8 cellular contexts compared by ENCODE assay signal in the genomic region with DNA sequence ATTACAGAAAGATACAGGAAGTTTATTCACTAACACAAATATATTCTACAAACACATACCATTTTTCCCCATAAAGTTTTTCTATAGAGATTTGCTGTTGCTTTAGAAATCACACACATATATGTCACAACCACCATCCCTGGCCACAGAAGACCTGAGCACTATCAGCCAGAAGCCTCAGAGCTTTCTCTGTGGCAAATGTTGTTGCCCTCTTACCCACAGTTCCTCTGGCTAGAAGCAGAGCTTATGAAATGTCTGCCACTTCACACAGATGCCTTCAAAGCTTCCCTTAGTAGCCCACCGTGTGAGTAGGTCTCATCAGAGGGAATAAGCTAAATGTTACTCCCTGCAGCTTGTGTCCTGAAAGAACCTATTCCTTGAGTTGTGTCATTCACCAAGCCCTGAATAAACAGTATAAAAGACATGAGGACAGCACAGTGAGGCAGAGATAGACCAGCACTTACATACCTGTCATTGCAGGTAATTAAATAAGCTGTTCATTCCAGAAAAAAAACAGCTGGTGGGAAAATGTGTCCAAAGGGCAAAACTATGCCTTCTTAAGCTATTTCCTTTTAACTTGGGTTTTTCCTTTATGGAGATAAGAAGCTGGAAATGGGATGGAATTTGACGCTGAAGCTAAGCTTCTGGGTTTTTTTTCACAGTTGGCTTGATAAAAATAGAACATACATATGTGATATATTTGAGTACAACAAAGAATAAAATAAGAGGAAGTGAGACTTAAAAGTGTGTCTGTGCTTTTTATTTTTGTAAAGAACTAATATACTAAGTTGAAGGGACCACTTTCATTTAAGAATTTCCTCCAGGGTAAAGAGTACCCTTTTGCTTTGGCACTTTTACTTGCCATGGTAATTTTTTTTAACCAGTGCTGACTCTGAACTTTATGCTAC.
A peak's percentile ranks its signal among the peaks of the same experiment; 100 is the strongest.
DNase-seq lines count a peak whose midpoint lies in the region; ATAC-seq and TF ChIP-seq lines count a peak whose summit lies in the region.

No MANE protein-coding gene starts in this region.

- no peak overlapping the region for H3K27ac Mint-ChIP-seq in mesothelial cell of epicardium

- intact Hi-C loops in lower lobe of right lung (cut with DNase I), result no loop called here

- TF ChIP-seq CTCF in RWPE1 (conservative IDR thresholded peaks at IDR 0.05; ENCODE audit: low read depth) (no peak), mesothelial cell of epicardium (IDR thresholded peaks at IDR 0.05; ENCODE audit: unreplicated experiment) (no peak), foreskin keratinocyte (conservative IDR thresholded peaks at IDR 0.05) (no peak), lower lobe of right lung (IDR thresholded peaks at IDR 0.05) (no peak)

- DNase-seq in inferior parietal cortex (ENCODE audit: extremely low spot score), result peak; percentile 43
- DNase-seq in RWPE1 (ENCODE audit: low spot score), result no peak
- no peak for DNase-seq in mesothelial cell of epicardium (ENCODE audit: low spot score in 2 of 2, unreplicated experiment in 2 of 2)
- no peak for DNase-seq in foreskin keratinocyte
- DNase-seq in lower lobe of right lung, result no peak

- no peaks in the 10 kb centered on the region for H3K36me3 Mint-ChIP-seq in mesothelial cell of epicardium

- CTCF ChIA-PET in RWPE1 (lab: Yijun Ruan, JAX), result interaction anchor here (0.6 kb wide), 1 partner anchor 1139 kb away, joined by 3 read pairs; no protein-coding TSS in a partner anchor

- H3K27me3 Mint-ChIP-seq in mesothelial cell of epicardium (ENCODE audit: low read depth), result peaks cover 2% of the 10 kb centered on the region

- H3K9me3 Mint-ChIP-seq in mesothelial cell of epicardium, result no peaks in the 10 kb centered on the region

- no peak overlapping the region for H3K4me3 Mint-ChIP-seq in mesothelial cell of epicardium

- no peaks in the 10 kb centered on the region for H3K4me1 Mint-ChIP-seq in mesothelial cell of epicardium

- no peaks in the 10 kb centered on the region for H3K36me3 ChIP-seq in lower lobe of right lung

- no peak overlapping the region for H3K27ac ChIP-seq in RWPE1
- no peak overlapping the region for H3K27ac ChIP-seq in foreskin keratinocyte
- H3K27ac ChIP-seq in lower lobe of right lung, result no peak overlapping the region

- no peaks in the 10 kb centered on the region for H3K9me3 ChIP-seq in lower lobe of right lung

- peak; percentile 67 for ATAC-seq in GM18868 (IDR thresholded peaks at IDR 0.05; ENCODE audit: unreplicated experiment)
- ATAC-seq in GM21786 (IDR thresholded peaks at IDR 0.05; ENCODE audit: unreplicated experiment), result peak; percentile 63
- peak; percentile 47 for ATAC-seq in HG03457 (IDR thresholded peaks at IDR 0.05; ENCODE audit: unreplicated experiment)
- ATAC-seq in foreskin keratinocyte, result no peak
- ATAC-seq in lower lobe of right lung, result no peak

- POLR2A ChIA-PET in RWPE1 (lab: Yijun Ruan, JAX; ENCODE audit: low non-redundant PET), result no interaction called here

- H3K4me1 ChIP-seq in foreskin keratinocyte, result no peaks in the 10 kb centered on the region
- H3K4me1 ChIP-seq in lower lobe of right lung, result no peaks in the 10 kb centered on the region

- no peaks in the 10 kb centered on the region for H3K27me3 ChIP-seq in foreskin keratinocyte
- H3K27me3 ChIP-seq in lower lobe of right lung (ENCODE audit: low read depth), result no peaks in the 10 kb centered on the region

- no peak overlapping the region for H3K4me3 ChIP-seq in lower lobe of right lung

Comparison
In these comparisons a context has a peak if more than half of its experiments do, and no peak if none do; other contexts are left out.
1. ATAC-seq: peak in GM18868 (single experiment), GM21786 (single experiment) and HG03457 (single experiment); none in foreskin keratinocyte (single experiment) and lower lobe of right lung (0 of 2).